In genomic region chr5:54526604-54527359, GRCh38 we compare ENCODE assay signal across 1 cellular context.
TF ChIP-seq lines count a peak whose summit lies in the region.

No MANE protein-coding gene starts in this region.

TF ChIP-seq in IMR-90, 13 proteins besides CTCF, POLR2A, EP300 and RAD21:
- TF ChIP-seq ELK1 (IDR thresholded peaks at IDR 0.05; ENCODE audit: borderline replicate concordance, low read depth, low read length) (no peak), RCOR1 (IDR thresholded peaks at IDR 0.05; ENCODE audit: insufficient replicate concordance, low read length) (no peak), BHLHE40 (IDR thresholded peaks at IDR 0.05; ENCODE audit: low read depth, low read length) (no peak)
